ENCODE assay signal across 22 cellular contexts in the genomic region with DNA sequence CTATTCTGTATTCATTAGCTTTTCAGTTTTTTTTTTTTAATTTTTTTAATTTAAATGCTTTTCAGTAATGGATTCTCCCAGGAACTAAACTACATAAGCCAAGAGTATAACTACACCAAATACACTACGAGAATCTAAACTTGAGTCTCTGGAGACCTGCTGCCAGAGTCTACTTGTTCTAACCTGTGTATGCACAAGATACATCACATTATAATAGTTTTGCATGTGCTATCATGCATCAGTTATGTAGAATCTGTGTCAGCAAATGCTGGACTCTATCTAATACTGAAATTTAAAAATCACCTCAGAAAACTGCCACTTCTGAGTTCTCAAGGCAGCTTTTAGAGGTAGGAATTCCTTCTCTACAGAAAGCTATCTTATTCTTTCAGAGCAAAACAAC.
"Had no signal": no experiment of that assay in that cellular context is flagged by ENCODE, and none has a peak within 500 bp of the region (broad histone marks: within the 10 kb centered on the region; RNA-seq: fewer than 3 reads in every experiment).

No MANE protein-coding gene starts in this region.

- H3K27ac Mint-ChIP-seq: activated CD4-positive, alpha-beta memory T cell treated with anti-CD3 and anti-CD28 coated beads, Interleukin-2, amount 10 ng/mL, durations not matched to agents 7 days and 5 days; activated CD4-positive, alpha-beta T cell treated with anti-CD3 and anti-CD28 coated beads, Interleukin-2, amount 10 ng/mL, durations not matched to agents 7 days and 5 days; activated naive CD4-positive, alpha-beta T cell treated with anti-CD3 and anti-CD28 coated beads, Interleukin-2, amount 10 ng/mL, durations not matched to agents 7 days and 5 days; activated naive CD4-positive, alpha-beta T cell treated with anti-CD3 and anti-CD28 coated beads, Interleukin-2, amount 50 U/mL, for 72 hours; activated naive CD8-positive, alpha-beta T cell treated with anti-CD3 and anti-CD28 coated beads, Interleukin-2, amount 10 ng/mL, durations not matched to agents 7 days and 5 days; activated T-cell treated with anti-CD3 and anti-CD28 coated beads, Interleukin-2, amount 50 U/mL, for 24 hours; activated T-cell treated with anti-CD3 and anti-CD28 coated beads, Interleukin-2, amount 50 U/mL, for 72 hours had no signal

- H3K9me3 Mint-ChIP-seq: activated CD4-positive, alpha-beta memory T cell treated with anti-CD3 and anti-CD28 coated beads, Interleukin-2, amount 10 ng/mL, durations not matched to agents 7 days and 5 days; activated CD4-positive, alpha-beta T cell treated with anti-CD3 and anti-CD28 coated beads, Interleukin-2, amount 10 ng/mL, durations not matched to agents 7 days and 5 days; activated naive CD8-positive, alpha-beta T cell treated with anti-CD3 and anti-CD28 coated beads, Interleukin-2, amount 10 ng/mL, durations not matched to agents 7 days and 5 days; activated T-cell treated with anti-CD3 and anti-CD28 coated beads, Interleukin-2, amount 50 U/mL, for 72 hours had no signal

- H3K27ac ChIP-seq: brain microvascular endothelial cell, colonic mucosa, esophagus muscularis mucosa had no signal

- H3K4me1 Mint-ChIP-seq: activated CD4-positive, alpha-beta memory T cell treated with anti-CD3 and anti-CD28 coated beads, Interleukin-2, amount 10 ng/mL, durations not matched to agents 7 days and 5 days; activated CD4-positive, alpha-beta T cell treated with anti-CD3 and anti-CD28 coated beads, Interleukin-2, amount 10 ng/mL, durations not matched to agents 7 days and 5 days; activated naive CD4-positive, alpha-beta T cell treated with anti-CD3 and anti-CD28 coated beads, Interleukin-2, amount 10 ng/mL, durations not matched to agents 7 days and 5 days; activated naive CD8-positive, alpha-beta T cell treated with anti-CD3 and anti-CD28 coated beads, Interleukin-2, amount 10 ng/mL, durations not matched to agents 7 days and 5 days had no signal

- H3K36me3 ChIP-seq: brain microvascular endothelial cell, colonic mucosa, esophagus muscularis mucosa had no signal

- H3K4me1 ChIP-seq: colonic mucosa, esophagus muscularis mucosa had no signal

- H3K27me3 Mint-ChIP-seq: activated CD4-positive, alpha-beta memory T cell treated with anti-CD3 and anti-CD28 coated beads, Interleukin-2, amount 10 ng/mL, durations not matched to agents 7 days and 5 days; activated CD4-positive, alpha-beta T cell treated with anti-CD3 and anti-CD28 coated beads, Interleukin-2, amount 10 ng/mL, durations not matched to agents 7 days and 5 days; activated naive CD4-positive, alpha-beta T cell treated with anti-CD3 and anti-CD28 coated beads, Interleukin-2, amount 10 ng/mL, durations not matched to agents 7 days and 5 days; activated naive CD8-positive, alpha-beta T cell treated with anti-CD3 and anti-CD28 coated beads, Interleukin-2, amount 10 ng/mL, durations not matched to agents 7 days and 5 days; activated T-cell treated with anti-CD3 and anti-CD28 coated beads, Interleukin-2, amount 50 U/mL, for 24 hours had no signal

- H3K9me3 ChIP-seq: colonic mucosa, esophagus muscularis mucosa had no signal

- H3K4me3 Mint-ChIP-seq: activated CD4-positive, alpha-beta memory T cell treated with anti-CD3 and anti-CD28 coated beads, Interleukin-2, amount 10 ng/mL, durations not matched to agents 7 days and 5 days; activated CD4-positive, alpha-beta T cell treated with anti-CD3 and anti-CD28 coated beads, Interleukin-2, amount 10 ng/mL, durations not matched to agents 7 days and 5 days; activated naive CD4-positive, alpha-beta T cell treated with anti-CD3 and anti-CD28 coated beads, Interleukin-2, amount 10 ng/mL, durations not matched to agents 7 days and 5 days; activated naive CD8-positive, alpha-beta T cell treated with anti-CD3 and anti-CD28 coated beads, Interleukin-2, amount 10 ng/mL, durations not matched to agents 7 days and 5 days; activated T-cell treated with anti-CD3 and anti-CD28 coated beads, Interleukin-2, amount 50 U/mL, for 24 hours; activated T-cell treated with anti-CD3 and anti-CD28 coated beads, Interleukin-2, amount 50 U/mL, for 72 hours had no signal

- H3K27me3 ChIP-seq: brain microvascular endothelial cell, colonic mucosa, esophagus muscularis mucosa had no signal

- DNase-seq: activated CD4-positive, alpha-beta memory T cell treated with anti-CD3 and anti-CD28 coated beads, Interleukin-2, amount 10 ng/mL, durations not matched to agents 7 days and 5 days; activated CD4-positive, alpha-beta T cell treated with anti-CD3 and anti-CD28 coated beads for 1 hour; activated CD4-positive, alpha-beta T cell treated with anti-CD3 and anti-CD28 coated beads for 4 hours; activated CD4-positive, alpha-beta T cell treated with anti-CD3 and anti-CD28 coated beads, Interleukin-2, amount 10 ng/mL, durations not matched to agents 7 days and 5 days; activated CD4-positive, alpha-beta T cell treated with anti-CD3 and anti-CD28 coated beads, Interleukin-2, amount 50 U/mL, for 4 hours; activated CD8-positive, alpha-beta memory T cell treated with anti-CD3 and anti-CD28 coated beads, Interleukin-2, amount 50 U/mL, for 48 hours; activated gamma-delta T cell; activated naive CD4-positive, alpha-beta T cell; activated naive CD4-positive, alpha-beta T cell treated with anti-CD3 and anti-CD28 coated beads, Interleukin-2, amount 10 ng/mL, durations not matched to agents 7 days and 5 days; activated naive CD8-positive, alpha-beta T cell treated with anti-CD3 and anti-CD28 coated beads, Interleukin-2, amount 10 ng/mL, durations not matched to agents 7 days and 5 days; activated T-cell treated with anti-CD3 and anti-CD28 coated beads for 4 hours; activated T-cell treated with anti-CD3 and anti-CD28 coated beads, Interleukin-2, amount 50 U/mL, for 24 hours; activated T-cell treated with anti-CD3 and anti-CD28 coated beads, Interleukin-2, amount 50 U/mL, for 72 hours; brain microvascular endothelial cell; central memory CD4-positive, alpha-beta T cell; cerebellar nuclear complex; effector CD8-positive, alpha-beta T cell; erythroblast; T-helper 2 cell had no signal

- H3K4me3 ChIP-seq: colonic mucosa, esophagus muscularis mucosa had no signal

- H3K36me3 Mint-ChIP-seq: activated naive CD4-positive, alpha-beta T cell treated with anti-CD3 and anti-CD28 coated beads, Interleukin-2, amount 10 ng/mL, durations not matched to agents 7 days and 5 days; activated naive CD4-positive, alpha-beta T cell treated with anti-CD3 and anti-CD28 coated beads, Interleukin-2, amount 50 U/mL, for 72 hours; activated naive CD8-positive, alpha-beta T cell treated with anti-CD3 and anti-CD28 coated beads, Interleukin-2, amount 10 ng/mL, durations not matched to agents 7 days and 5 days had no signal

- ATAC-seq: activated naive CD4-positive, alpha-beta T cell treated with anti-CD3 and anti-CD28 coated beads, Interleukin-2, amount 50 U/mL, for 72 hours; activated T-cell treated with anti-CD3 and anti-CD28 coated beads, Interleukin-2, amount 50 U/mL, for 72 hours had no signal
